1 cellular context compared by ENCODE assay signal in the genomic region with DNA sequence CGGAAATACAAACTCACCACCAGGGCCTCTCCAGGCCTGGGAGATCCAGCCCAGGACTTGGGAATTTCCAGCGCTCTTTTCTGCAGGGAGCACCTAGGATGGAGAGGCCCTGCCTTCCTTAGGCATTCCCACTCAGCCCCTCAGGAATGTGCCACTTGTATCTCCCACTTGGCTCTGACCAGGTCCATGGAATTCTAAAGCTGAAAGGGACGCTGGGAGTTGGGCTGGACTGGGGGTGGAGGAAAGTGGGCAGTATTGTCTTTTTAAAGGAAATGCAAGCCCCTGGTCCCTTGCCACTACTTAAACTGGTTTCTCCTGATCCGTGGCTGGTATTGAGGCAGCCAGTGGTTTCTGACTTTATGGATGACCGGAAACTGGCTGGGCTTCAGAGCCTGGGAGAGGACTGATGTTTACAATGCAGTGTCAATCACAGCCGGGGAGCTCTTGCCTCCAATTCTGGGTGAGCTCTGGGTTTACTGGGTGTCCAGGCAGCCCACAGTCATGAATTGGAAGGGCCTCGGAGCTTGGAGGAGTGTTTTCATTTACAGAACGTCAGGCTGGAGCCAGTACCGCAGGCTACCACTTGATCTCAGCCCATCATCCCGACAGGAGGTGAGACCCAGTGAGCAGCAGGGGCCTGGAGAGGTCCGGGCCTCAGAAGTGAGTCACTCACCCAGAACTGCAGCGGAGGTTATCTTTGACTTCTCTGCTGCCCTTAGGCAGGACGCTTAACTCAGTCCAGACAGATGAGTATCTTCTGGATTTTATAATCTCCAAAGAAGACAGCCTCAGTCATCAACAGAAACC.
TF ChIP-seq lines count a peak whose summit lies in the region.

No MANE protein-coding gene starts in this region.

TF ChIP-seq in Ishikawa, 13 proteins besides CTCF, POLR2A, EP300 and RAD21:
- 0 out of 2 replicates have a peak, but pooled peaks have one; percentile 2 for TF ChIP-seq CEBPB (IDR thresholded peaks at IDR 0.05)
- TF ChIP-seq, protein P1, sequence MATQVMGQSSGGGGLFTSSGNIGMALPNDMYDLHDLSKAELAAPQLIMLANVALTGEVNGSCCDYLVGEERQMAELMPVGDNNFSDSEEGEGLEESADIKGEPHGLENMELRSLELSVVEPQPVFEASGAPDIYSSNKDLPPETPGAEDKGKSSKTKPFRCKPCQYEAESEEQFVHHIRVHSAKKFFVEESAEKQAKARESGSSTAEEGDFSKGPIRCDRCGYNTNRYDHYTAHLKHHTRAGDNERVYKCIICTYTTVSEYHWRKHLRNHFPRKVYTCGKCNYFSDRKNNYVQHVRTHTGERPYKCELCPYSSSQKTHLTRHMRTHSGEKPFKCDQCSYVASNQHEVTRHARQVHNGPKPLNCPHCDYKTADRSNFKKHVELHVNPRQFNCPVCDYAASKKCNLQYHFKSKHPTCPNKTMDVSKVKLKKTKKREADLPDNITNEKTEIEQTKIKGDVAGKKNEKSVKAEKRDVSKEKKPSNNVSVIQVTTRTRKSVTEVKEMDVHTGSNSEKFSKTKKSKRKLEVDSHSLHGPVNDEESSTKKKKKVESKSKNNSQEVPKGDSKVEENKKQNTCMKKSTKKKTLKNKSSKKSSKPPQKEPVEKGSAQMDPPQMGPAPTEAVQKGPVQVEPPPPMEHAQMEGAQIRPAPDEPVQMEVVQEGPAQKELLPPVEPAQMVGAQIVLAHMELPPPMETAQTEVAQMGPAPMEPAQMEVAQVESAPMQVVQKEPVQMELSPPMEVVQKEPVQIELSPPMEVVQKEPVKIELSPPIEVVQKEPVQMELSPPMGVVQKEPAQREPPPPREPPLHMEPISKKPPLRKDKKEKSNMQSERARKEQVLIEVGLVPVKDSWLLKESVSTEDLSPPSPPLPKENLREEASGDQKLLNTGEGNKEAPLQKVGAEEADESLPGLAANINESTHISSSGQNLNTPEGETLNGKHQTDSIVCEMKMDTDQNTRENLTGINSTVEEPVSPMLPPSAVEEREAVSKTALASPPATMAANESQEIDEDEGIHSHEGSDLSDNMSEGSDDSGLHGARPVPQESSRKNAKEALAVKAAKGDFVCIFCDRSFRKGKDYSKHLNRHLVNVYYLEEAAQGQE (IDR thresholded peaks at IDR 0.05; ENCODE audit: low read depth): no peak
- no peak for TF ChIP-seq FOXM1 (IDR thresholded peaks at IDR 0.05; ENCODE audit: borderline replicate concordance, low read depth)
- TF ChIP-seq ZBTB7A (IDR thresholded peaks at IDR 0.05; ENCODE audit: low read depth): no peak; the same call in 1 of the 2 replicates
- TF ChIP-seq, protein P2, sequence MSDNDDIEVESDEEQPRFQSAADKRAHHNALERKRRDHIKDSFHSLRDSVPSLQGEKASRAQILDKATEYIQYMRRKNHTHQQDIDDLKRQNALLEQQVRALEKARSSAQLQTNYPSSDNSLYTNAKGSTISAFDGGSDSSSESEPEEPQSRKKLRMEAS (IDR thresholded peaks at IDR 0.05): no peak; the same call in 1 of the 2 replicates
- TF ChIP-seq TEAD4 (IDR thresholded peaks at IDR 0.05): peak; percentile 86
- TF ChIP-seq TAF1 (IDR thresholded peaks at IDR 0.05; ENCODE audit: low read depth): peak; percentile 37; the same call in 1 of the 2 replicates
- TF ChIP-seq EGR1 (IDR thresholded peaks at IDR 0.05): 0 out of 2 replicates have a peak, but pooled peaks have one; percentile 17
- TF ChIP-seq, protein P3, sequence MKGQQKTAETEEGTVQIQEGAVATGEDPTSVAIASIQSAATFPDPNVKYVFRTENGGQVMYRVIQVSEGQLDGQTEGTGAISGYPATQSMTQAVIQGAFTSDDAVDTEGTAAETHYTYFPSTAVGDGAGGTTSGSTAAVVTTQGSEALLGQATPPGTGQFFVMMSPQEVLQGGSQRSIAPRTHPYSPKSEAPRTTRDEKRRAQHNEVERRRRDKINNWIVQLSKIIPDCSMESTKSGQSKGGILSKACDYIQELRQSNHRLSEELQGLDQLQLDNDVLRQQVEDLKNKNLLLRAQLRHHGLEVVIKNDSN (IDR thresholded peaks at IDR 0.05): no peak
- TF ChIP-seq CREB1 (IDR thresholded peaks at IDR 0.05; ENCODE audit: low read depth): no peak
- TF ChIP-seq NFIC (IDR thresholded peaks at IDR 0.05): peak; percentile 74
- TF ChIP-seq YY1 (IDR thresholded peaks at IDR 0.05; ENCODE audit: low read depth): no peak
- TF ChIP-seq TCF12 (IDR thresholded peaks at IDR 0.05; ENCODE audit: low read depth): peak; percentile 62; the same call in 1 of the 2 replicates
